In genomic region chr7:29609162-29610030, GRCh38 we compare ENCODE assay signal across 2 cellular contexts.
TF ChIP-seq lines count a peak whose summit lies in the region.

No MANE protein-coding gene starts in this region.

TF ChIP-seq in A549, 52 proteins besides CTCF, POLR2A, EP300 and RAD21 (continued from another document):
- TF ChIP-seq MYC (IDR thresholded peaks at IDR 0.05; ENCODE audit: borderline replicate concordance, low read length): no peak
- no peak for TF ChIP-seq KDM5A (IDR thresholded peaks at IDR 0.05)
- TF ChIP-seq HEYL (CRISPR knock-in tag; IDR thresholded peaks at IDR 0.05): no peak
- peak; percentile 79 for TF ChIP-seq MAX (IDR thresholded peaks at IDR 0.05)
TF ChIP-seq in A549: peak in this region for 4.

TF ChIP-seq in HCT116, 20 proteins besides CTCF, POLR2A, EP300 and RAD21 (continued from another document):
- TF ChIP-seq REST (IDR thresholded peaks at IDR 0.05; ENCODE audit: low read depth) (no peak), CBX3 (IDR thresholded peaks at IDR 0.05; ENCODE audit: low read depth) (no peak; the same call in 1 of the 2 replicates), MAX (IDR thresholded peaks at IDR 0.05) (peak; percentile 68), EGR1 (IDR thresholded peaks at IDR 0.05; ENCODE audit: low read depth) (no peak), TCF7L2 (IDR thresholded peaks at IDR 0.05; ENCODE audit: borderline replicate concordance, extremely low read depth, insufficient read depth, insufficient read length) (no peak), ATF3 (IDR thresholded peaks at IDR 0.05) (no peak), JUND (IDR thresholded peaks at IDR 0.05) (no peak), ZNF274 (IDR thresholded peaks at IDR 0.05; ENCODE audit: low read depth, low read length) (no peak), ELF1 (IDR thresholded peaks at IDR 0.05; ENCODE audit: borderline replicate concordance, low read depth) (no peak), YY1 (IDR thresholded peaks at IDR 0.05; ENCODE audit: extremely low read depth, insufficient replicate concordance, low read depth, low read length) (peak; percentile 13), SRF (IDR thresholded peaks at IDR 0.05; ENCODE audit: low read depth) (no peak), ZBTB33 (IDR thresholded peaks at IDR 0.05; ENCODE audit: extremely low read depth, insufficient replicate concordance, low read length) (no peak), CEBPB (IDR thresholded peaks at IDR 0.05; ENCODE audit: low read depth) (0 out of 2 replicates have a peak, but pooled peaks have one; percentile 26), FOSL1 (IDR thresholded peaks at IDR 0.05; ENCODE audit: low read depth) (no peak)
